19 cellular contexts compared by ENCODE assay signal in the genomic region with DNA sequence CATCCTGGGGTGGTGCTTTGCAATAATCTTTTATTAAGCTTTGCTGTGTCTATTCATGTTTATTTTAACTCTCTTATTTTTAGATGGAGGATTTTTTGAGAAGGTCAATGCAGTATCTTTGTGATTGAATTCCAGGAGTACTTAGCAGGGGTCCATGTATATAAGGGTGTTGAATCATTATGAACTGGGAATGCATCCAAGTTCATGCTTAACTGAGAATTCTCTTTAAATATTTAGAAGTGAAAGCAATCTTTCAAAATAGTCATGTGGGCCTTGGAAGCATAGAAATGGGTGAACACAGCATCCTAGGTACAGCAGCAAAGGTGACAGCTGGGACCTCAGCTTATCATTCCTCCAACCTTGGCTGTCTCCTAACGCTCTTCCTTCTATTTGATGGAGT.
"Had no signal": no experiment of that assay in that cellular context is flagged by ENCODE, and none has a peak within 500 bp of the region (broad histone marks: within the 10 kb centered on the region; RNA-seq: fewer than 3 reads in every experiment).

No MANE protein-coding gene starts in this region.

- H3K27ac ChIP-seq: gastroesophageal sphincter, left lung, neutrophil, parathyroid adenoma, upper lobe of right lung had no signal

- H3K4me3 ChIP-seq: gastroesophageal sphincter, left lung, mucosa of descending colon, smooth muscle cell, upper lobe of right lung had no signal

- ATAC-seq: activated CD4-positive, CD25-positive, alpha-beta regulatory T cell treated with anti-CD3 and anti-CD28 coated beads, Interleukin-2, amount 50 U/mL, for 24 hours; activated T-helper 17 cell treated with anti-CD3 and anti-CD28 coated beads, Interleukin-2, amount 50 U/mL, for 72 hours; gastroesophageal sphincter; left lung; mucosa of descending colon; naive thymus-derived CD4-positive, alpha-beta T cell; right cardiac atrium; stimulated activated naive CD8-positive, alpha-beta T cell treated with anti-CD3 and anti-CD28 coated beads, Interleukin-15, Interleukin-2, amounts not matched to agents 100 U/mL and 50 U/mL, for 24 hours; T-cell; upper lobe of right lung had no signal

- H3K9me3 ChIP-seq: gastroesophageal sphincter, left lung, mucosa of descending colon, neutrophil, upper lobe of right lung had no signal

- H3K36me3 ChIP-seq: gastroesophageal sphincter, left lung, neutrophil, upper lobe of right lung had no signal

- H3K9ac ChIP-seq: parathyroid adenoma had no signal

- DNase-seq: activated CD4-positive, alpha-beta T cell treated with anti-CD3 and anti-CD28 coated beads, Interleukin-2, amount 50 U/mL, for 4 hours; activated naive CD4-positive, alpha-beta T cell treated with Interleukin-2 at 50 U/mL for 16 hours; anterior cingulate cortex; endodermal cell; islet precursor cell; left lung; mucosa of descending colon; naive thymus-derived CD4-positive, alpha-beta T cell; right cardiac atrium; stimulated activated naive CD8-positive, alpha-beta T cell treated with anti-CD3 and anti-CD28 coated beads, Interleukin-15, Interleukin-2, amounts not matched to agents 100 U/mL and 50 U/mL, for 24 hours; T-cell; T-helper 9 cell; upper lobe of right lung had no signal
